9 cellular contexts compared by ENCODE assay signal in the genomic region with DNA sequence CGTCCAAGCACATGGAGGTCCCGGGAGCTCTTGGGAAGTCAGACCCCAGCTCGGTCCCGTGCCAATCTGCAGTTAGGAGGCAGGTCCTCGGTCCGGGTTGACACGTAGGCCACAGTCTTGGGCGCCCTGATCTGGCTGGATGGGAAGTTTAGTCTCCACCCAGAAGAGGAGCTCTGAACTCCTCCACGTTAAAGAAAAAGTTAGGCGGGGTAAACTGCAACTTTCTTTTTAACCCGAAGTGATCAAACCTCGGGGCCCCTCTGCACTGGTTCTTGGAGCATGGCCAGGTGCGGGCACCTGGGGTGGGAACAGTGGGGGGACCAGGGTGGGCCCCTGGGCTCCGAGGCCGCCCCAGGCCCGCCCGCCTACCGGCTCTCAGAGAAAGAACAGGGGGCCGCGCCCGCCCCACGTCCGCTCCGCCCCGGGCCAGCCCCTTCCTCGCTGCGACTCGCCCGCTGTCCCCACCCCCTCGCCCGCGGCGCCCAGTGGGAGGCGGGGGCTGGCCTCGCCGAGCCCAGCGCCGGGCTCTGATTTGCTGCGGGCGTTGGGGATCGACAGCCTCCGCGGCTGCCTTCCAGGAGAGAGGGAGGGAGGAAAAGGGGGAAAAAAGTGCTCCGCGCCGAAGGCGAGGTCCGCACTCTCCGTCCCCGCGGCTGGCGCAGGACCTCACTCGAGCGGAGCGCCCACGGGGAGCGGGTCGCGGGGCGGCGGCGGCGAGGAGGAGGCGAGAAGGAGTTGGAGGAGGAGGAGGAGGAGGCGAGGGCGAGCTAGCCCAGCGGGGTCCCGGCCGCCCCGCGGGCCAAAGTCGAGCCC. TPM values are rescaled to one million over a fixed set of nuclear protein-coding genes. Genes with fewer than 3 reads are reported as not detected.
DNase-seq lines count a peak whose midpoint lies in the region; ATAC-seq, FAIRE-seq and TF ChIP-seq lines count a peak whose summit lies in the region.
"Had no signal": no experiment of that assay in that cellular context is flagged by ENCODE, and none has a peak within 500 bp of the region (broad histone marks: within the 10 kb centered on the region; RNA-seq: fewer than 3 reads in every experiment).

COL5A1 (plus strand) TSS at position 631 of the 813 bp plus-strand sequence. CDS start 385 bp downstream, outside the sequence.

- TF ChIP-seq CTCF in HFFc6 (IDR thresholded peaks at IDR 0.05) (peak; percentile 57), WTC11 (IDR thresholded peaks at IDR 0.05) (no peak), dorsolateral prefrontal cortex (IDR thresholded peaks at IDR 0.05 in 54 of 56, conservative IDR thresholded peaks at IDR 0.05 in 2 of 56; ENCODE audit: low read depth in 1 of 56, partially characterized antibody in 56 of 56) (peak in 3 of 56 donors; percentile 4 to 17 (median 12)), left lung (IDR thresholded peaks at IDR 0.05) (no peak)

- CTCF ChIA-PET in WTC11 (lab: Charles Lee): interaction anchor here (0.6 to 1.4 kb wide), 7 partner anchors 11 to 192 kb away, joined by 3 to 10 read pairs (median 4); no protein-coding TSS in a partner anchor

- H3K27me3 ChIP-seq in dorsolateral prefrontal cortex: peaks cover 0 to 53% (median 27%) of the 10 kb centered on the region in 45 donors
- peaks cover 5 to 47% of the 10 kb centered on the region in 2 donors for H3K27me3 ChIP-seq in left lung

- H3K4me3 ChIP-seq in dorsolateral prefrontal cortex: peak within 1 kb of the TSS in 58 of 59 donors; percentile 13 to 66 (median 49)
- H3K4me3 ChIP-seq in left lung: peak within 1 kb of the TSS; percentile 48 to 50

- H3K4me3 Mint-ChIP-seq in HFFc6: peak within 1 kb of the TSS; percentile 97
- H3K4me3 Mint-ChIP-seq in WTC11: peak within 1 kb of the TSS; percentile 85
- H3K4me3 Mint-ChIP-seq: memory B cell had no signal

- POLR2A ChIA-PET in WTC11 (lab: Charles Lee): no interaction called here

- peak; percentile 91 for DNase-seq in 8988T
- peak; percentile 92 for DNase-seq in HFFc6
- DNase-seq in WTC11 (ENCODE audit: low spot score): peak; percentile 89
- peak in 9 of 10 donors; percentile 15 to 76 (median 54) for DNase-seq in dorsolateral prefrontal cortex
- peak; percentile 89 to 92 for DNase-seq in left lung
- peak in 3 of 4 experiments; percentile 3 to 48 (median 33) for DNase-seq in stimulated activated CD4-positive, alpha-beta T cell treated with anti-CD3 and anti-CD28 coated beads, Interleukin-1b, Interleukin-23, amount 100 ng/mL, for 24 hours (ENCODE audit: low read depth in 4 of 4, low spot score in 1 of 4)
- DNase-seq in SHP77 treated with DMSO at 0.1 percent for 48 hours (lab: John Stamatoyannopoulos, UW): no peak
- no peak for DNase-seq in GM19239 (ENCODE audit: insufficient read length, low spot score)

- ATAC-seq in WTC11 (peak; percentile 86), left lung (peak; percentile 94)

- H3K4me1 ChIP-seq in left lung: peaks cover 1 to 20% of the 10 kb centered on the region in 2 donors

- peaks cover 34% of the 10 kb centered on the region for H3K4me1 Mint-ChIP-seq in HFFc6 (ENCODE audit: low read depth)
- H3K4me1 Mint-ChIP-seq in WTC11: peaks cover 35% of the 10 kb centered on the region
- H3K4me1 Mint-ChIP-seq: memory B cell had no signal

- intact Hi-C loops in dorsolateral prefrontal cortex (cut with DNase I) (no loop called here), left lung (cut with DNase I) (loop anchor here in 1 of 2 donors (10.0 kb wide), 1 partner anchor 187 kb away; no protein-coding TSS in a partner anchor)

- no peaks in the 10 kb centered on the region for H3K9me3 ChIP-seq in left lung

- no peaks in the 10 kb centered on the region for H3K9me3 Mint-ChIP-seq in HFFc6
- no peaks in the 10 kb centered on the region for H3K9me3 Mint-ChIP-seq in WTC11
- H3K9me3 Mint-ChIP-seq: memory B cell had no signal

- H3K27ac Mint-ChIP-seq in HFFc6: peak within 1 kb of the TSS; percentile 94
- H3K27ac Mint-ChIP-seq in WTC11: no peak within 1 kb of the TSS
- H3K27ac Mint-ChIP-seq: memory B cell had no signal

- H3K36me3 Mint-ChIP-seq in HFFc6 (ENCODE audit: low read depth) (peaks cover 23% of the 10 kb centered on the region), WTC11 (no peaks in the 10 kb centered on the region)
- H3K36me3 Mint-ChIP-seq: memory B cell had no signal

- FAIRE-seq in GM19239 (lab: Jason Lieb, UNC): no peak

- no peaks in the 10 kb centered on the region for H3K36me3 ChIP-seq in left lung

- H3K27ac ChIP-seq in dorsolateral prefrontal cortex: peak within 1 kb of the TSS in 6 of 59 donors; percentile 28 to 58 (median 52)
- peak within 1 kb of the TSS; percentile 74 to 85 for H3K27ac ChIP-seq in left lung

- peaks cover 9% of the 10 kb centered on the region for H3K27me3 Mint-ChIP-seq in HFFc6 (ENCODE audit: insufficient read depth)
- peaks cover 15% of the 10 kb centered on the region for H3K27me3 Mint-ChIP-seq in WTC11 (ENCODE audit: low read depth)

TF ChIP-seq in WTC11, 78 proteins besides CTCF, POLR2A, EP300 and RAD21 (continues in another document):
- TF ChIP-seq, protein P1, sequence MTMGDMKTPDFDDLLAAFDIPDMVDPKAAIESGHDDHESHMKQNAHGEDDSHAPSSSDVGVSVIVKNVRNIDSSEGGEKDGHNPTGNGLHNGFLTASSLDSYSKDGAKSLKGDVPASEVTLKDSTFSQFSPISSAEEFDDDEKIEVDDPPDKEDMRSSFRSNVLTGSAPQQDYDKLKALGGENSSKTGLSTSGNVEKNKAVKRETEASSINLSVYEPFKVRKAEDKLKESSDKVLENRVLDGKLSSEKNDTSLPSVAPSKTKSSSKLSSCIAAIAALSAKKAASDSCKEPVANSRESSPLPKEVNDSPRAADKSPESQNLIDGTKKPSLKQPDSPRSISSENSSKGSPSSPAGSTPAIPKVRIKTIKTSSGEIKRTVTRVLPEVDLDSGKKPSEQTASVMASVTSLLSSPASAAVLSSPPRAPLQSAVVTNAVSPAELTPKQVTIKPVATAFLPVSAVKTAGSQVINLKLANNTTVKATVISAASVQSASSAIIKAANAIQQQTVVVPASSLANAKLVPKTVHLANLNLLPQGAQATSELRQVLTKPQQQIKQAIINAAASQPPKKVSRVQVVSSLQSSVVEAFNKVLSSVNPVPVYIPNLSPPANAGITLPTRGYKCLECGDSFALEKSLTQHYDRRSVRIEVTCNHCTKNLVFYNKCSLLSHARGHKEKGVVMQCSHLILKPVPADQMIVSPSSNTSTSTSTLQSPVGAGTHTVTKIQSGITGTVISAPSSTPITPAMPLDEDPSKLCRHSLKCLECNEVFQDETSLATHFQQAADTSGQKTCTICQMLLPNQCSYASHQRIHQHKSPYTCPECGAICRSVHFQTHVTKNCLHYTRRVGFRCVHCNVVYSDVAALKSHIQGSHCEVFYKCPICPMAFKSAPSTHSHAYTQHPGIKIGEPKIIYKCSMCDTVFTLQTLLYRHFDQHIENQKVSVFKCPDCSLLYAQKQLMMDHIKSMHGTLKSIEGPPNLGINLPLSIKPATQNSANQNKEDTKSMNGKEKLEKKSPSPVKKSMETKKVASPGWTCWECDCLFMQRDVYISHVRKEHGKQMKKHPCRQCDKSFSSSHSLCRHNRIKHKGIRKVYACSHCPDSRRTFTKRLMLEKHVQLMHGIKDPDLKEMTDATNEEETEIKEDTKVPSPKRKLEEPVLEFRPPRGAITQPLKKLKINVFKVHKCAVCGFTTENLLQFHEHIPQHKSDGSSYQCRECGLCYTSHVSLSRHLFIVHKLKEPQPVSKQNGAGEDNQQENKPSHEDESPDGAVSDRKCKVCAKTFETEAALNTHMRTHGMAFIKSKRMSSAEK (CRISPR knock-in tag; IDR thresholded peaks at IDR 0.05; ENCODE audit: borderline replicate concordance): no peak
- peak; percentile 50; the same call in 1 of the 2 replicates for TF ChIP-seq FOXP1 (CRISPR knock-in tag; IDR thresholded peaks at IDR 0.05; ENCODE audit: borderline replicate concordance)
- TF ChIP-seq ZNF121 (CRISPR knock-in tag; IDR thresholded peaks at IDR 0.05): no peak
- TF ChIP-seq FOXK1 (CRISPR knock-in tag; IDR thresholded peaks at IDR 0.05): no peak
- TF ChIP-seq HMGXB4 (CRISPR knock-in tag; IDR thresholded peaks at IDR 0.05): peak; percentile 95
- TF ChIP-seq NFYB (CRISPR knock-in tag; conservative IDR thresholded peaks at IDR 0.05; ENCODE audit: low read depth): peak; percentile 84
- TF ChIP-seq, protein P2, sequence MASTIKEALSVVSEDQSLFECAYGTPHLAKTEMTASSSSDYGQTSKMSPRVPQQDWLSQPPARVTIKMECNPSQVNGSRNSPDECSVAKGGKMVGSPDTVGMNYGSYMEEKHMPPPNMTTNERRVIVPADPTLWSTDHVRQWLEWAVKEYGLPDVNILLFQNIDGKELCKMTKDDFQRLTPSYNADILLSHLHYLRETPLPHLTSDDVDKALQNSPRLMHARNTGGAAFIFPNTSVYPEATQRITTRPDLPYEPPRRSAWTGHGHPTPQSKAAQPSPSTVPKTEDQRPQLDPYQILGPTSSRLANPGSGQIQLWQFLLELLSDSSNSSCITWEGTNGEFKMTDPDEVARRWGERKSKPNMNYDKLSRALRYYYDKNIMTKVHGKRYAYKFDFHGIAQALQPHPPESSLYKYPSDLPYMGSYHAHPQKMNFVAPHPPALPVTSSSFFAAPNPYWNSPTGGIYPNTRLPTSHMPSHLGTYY (CRISPR knock-in tag; IDR thresholded peaks at IDR 0.05): no peak
- TF ChIP-seq OVOL2 (CRISPR knock-in tag; IDR thresholded peaks at IDR 0.05; ENCODE audit: borderline replicate concordance): no peak

RNA-seq across cellular contexts. Expression of gene COL5A1, which starts in this region (rescaled TPM):
- total RNA-seq in HFFc6 (2021; fragmentation: NEBNext Ultra II Directional; extraction: Animal tissue kit (Norgen Biotek cat#: 25700)): 100 to 1,000 TPM; 196 to 308 (median 225) TPM
- 13.5 to 17.7 TPM (median 16.4 TPM) in 3 replicates for total RNA-seq in WTC11 (2021)
- total RNA-seq in dorsolateral prefrontal cortex: 10 to 100 TPM in 11 of 120 experiments, 1 to 10 TPM in 109; 1.4 to 21.6 (median 5.0) TPM
- total RNA-seq in left lung: 100 to 1,000 TPM; 205 to 357 TPM

Comparison
In these comparisons a context has a peak if more than half of its experiments do, and no peak if none do; other contexts are left out.
1. RNA of gene COL5A1 (total RNA-seq): 205 to 357 TPM in left lung and 196 to 308 TPM in HFFc6; 13.5 to 17.7 TPM in WTC11 and 1.4 to 21.6 TPM in dorsolateral prefrontal cortex; every median in the first group is over 4 times any median in the second.
2. DNase-seq: peak in 8988T (single experiment), HFFc6 (single experiment), WTC11 (single experiment), dorsolateral prefrontal cortex (9 of 10), left lung (2 of 2) and stimulated activated CD4-positive, alpha-beta T cell treated with anti-CD3 and anti-CD28 coated beads, Interleukin-1b, Interleukin-23, amount 100 ng/mL, for 24 hours (3 of 4); none in SHP77 treated with DMSO at 0.1 percent for 48 hours (single experiment) and GM19239 (single experiment).